Comparison of ENCODE assay signal across 10 cellular contexts in the genomic region with DNA sequence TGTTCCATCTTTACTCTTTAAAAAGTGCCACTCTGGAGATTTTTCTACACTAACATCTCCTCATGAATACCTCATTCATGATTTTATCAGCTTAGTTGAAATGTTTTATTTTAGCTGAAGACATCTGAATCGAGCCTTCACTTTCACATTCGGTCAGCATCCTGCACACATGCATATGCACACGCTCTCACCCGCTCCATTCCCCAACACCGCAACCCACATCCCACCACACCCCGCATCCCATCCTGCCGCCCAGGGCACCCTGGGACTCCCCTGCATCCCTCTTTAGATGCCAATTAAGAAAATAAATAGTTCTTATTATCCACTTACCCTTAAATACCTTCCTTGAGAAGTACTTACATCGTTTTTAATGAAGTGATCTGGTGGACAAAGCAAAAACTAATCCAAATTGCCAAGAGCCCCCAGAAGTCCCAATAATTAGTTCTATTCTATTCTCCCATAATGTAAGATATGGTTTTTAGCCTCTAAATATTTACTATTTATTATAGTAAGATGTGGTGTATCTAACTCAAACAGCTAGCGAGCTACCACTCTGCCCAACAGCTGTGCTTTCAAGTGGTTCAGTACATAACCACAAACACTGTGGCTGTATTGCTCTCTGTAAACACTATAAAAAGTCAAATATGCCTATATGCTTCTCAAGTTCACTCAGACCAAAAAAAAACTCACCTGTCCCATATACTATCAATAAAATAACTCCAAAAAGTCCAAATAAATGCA. TPM values are rescaled to one million over a fixed set of nuclear protein-coding genes. Genes with fewer than 3 reads are reported as not detected.
DNase-seq lines count a peak whose midpoint lies in the region; ATAC-seq, FAIRE-seq and TF ChIP-seq lines count a peak whose summit lies in the region.
"Had no signal": no experiment of that assay in that cellular context is flagged by ENCODE, and none has a peak within 500 bp of the region (broad histone marks: within the 10 kb centered on the region; RNA-seq: fewer than 3 reads in every experiment).

No MANE protein-coding gene starts in this region.

- H3K9me3 ChIP-seq in OCI-LY3 (ENCODE audit: insufficient read depth, low read length) (no peaks in the 10 kb centered on the region; the same call in 1 of the 2 replicates), small intestine (ENCODE audit: control insufficient read depth, low read depth) (no peaks in the 10 kb centered on the region), mammary epithelial cell (replicated peaks; ENCODE audit: insufficient read depth, low read length) (no peaks in the 10 kb centered on the region)

- BruUV-seq in mammary epithelial cell (replicated peaks; lab: Mats Ljungman, UMichigan), result no TSS peak

- CTCF ChIA-PET in mammary epithelial cell (lab: Charles Lee; ENCODE audit: low non-redundant PET), result interaction anchor here (0.6 kb wide), 1 partner anchor 182 kb away, joined by 4 read pairs; no protein-coding TSS in a partner anchor

- H3K9ac ChIP-seq in OCI-LY3 (ENCODE audit: low read length) (no peak overlapping the region), mammary epithelial cell (ENCODE audit: insufficient read depth, low read length) (no peak overlapping the region)

- dilution Hi-C loops in mammary epithelial cell (cut with HindIII; ENCODE audit: low sequenced_read_pairs), result no loop called here

- 61 to 74% (median 71%) methylated on average over 9 of the region's 9 CpGs for WGBS in small intestine, 3 donors
- 84% methylated on average over 7 of the region's 9 CpGs for WGBS in mammary epithelial cell (ENCODE audit: low coverage, missing lambda C conversion rate)

- peak; percentile 29 for DNase-seq in COLO668 (lab: John Stamatoyannopoulos, UW; ENCODE audit: unreplicated experiment)
- peak; percentile 13 for DNase-seq in activated T-helper 1 cell treated with Interleukin-2 at 50 U/mL for 16 hours (ENCODE audit: low read depth)
- peak; percentile 45 for DNase-seq in small intestine
- DNase-seq in frontal cortex (ENCODE audit: low spot score in 2 of 2), result no peak
- DNase-seq in COLO829 (ENCODE audit: low spot score), result no peak
- DNase-seq in mammary epithelial cell, result no peak
- DNase-seq: activated B cell treated with CpG ODN at 0.5 μM for 24 hours, COR-L47 had no signal

- ATAC-seq in GM19324 (IDR thresholded peaks at IDR 0.05; ENCODE audit: low FRiP score, unreplicated experiment), result no peak

- no peak overlapping the region for H3K4me3 ChIP-seq in OCI-LY3 (ENCODE audit: low read length)
- H3K4me3 ChIP-seq in small intestine (ENCODE audit: low read depth in 1 of 2, low read length in 2 of 2), result no peak overlapping the region
- no peak overlapping the region for H3K4me3 ChIP-seq in mammary epithelial cell (replicated peaks in 1 of 3; ENCODE audit: insufficient read depth in 1 of 3, low read depth in 2 of 3, low read length in 3 of 3)

- H3K27ac ChIP-seq in OCI-LY3 (ENCODE audit: low read length) (no peak overlapping the region), small intestine (ENCODE audit: low read depth in 1 of 2, low read length in 1 of 2) (no peak overlapping the region), mammary epithelial cell (ENCODE audit: insufficient read depth, low read depth, low read length) (no peak overlapping the region)

- H3K27me3 ChIP-seq in OCI-LY3 (ENCODE audit: low read depth, low read length), result 0 out of 2 replicates have a peak, but pooled peaks cover 3% of the 10 kb centered on the region
- no peaks in the 10 kb centered on the region for H3K27me3 ChIP-seq in small intestine (ENCODE audit: control insufficient read depth in 2 of 2, insufficient read depth in 2 of 2, low read length in 2 of 2)
- H3K27me3 ChIP-seq in mammary epithelial cell (ENCODE audit: insufficient read depth, low read length), result peaks cover 3% of the 10 kb centered on the region

- no peaks in the 10 kb centered on the region for H3K79me2 ChIP-seq in OCI-LY3 (ENCODE audit: low read length)
- H3K79me2 ChIP-seq in mammary epithelial cell (ENCODE audit: insufficient read depth, low read length), result no peaks in the 10 kb centered on the region

- in situ Hi-C loops in mammary epithelial cell (cut with MboI; ENCODE audit: low sequenced_read_pairs in 2 of 2), result no loop called here

- H4K20me1 ChIP-seq in OCI-LY3 (ENCODE audit: insufficient read depth, low read length), result no peaks in the 10 kb centered on the region
- H4K20me1 ChIP-seq in mammary epithelial cell (ENCODE audit: insufficient read depth, low read length), result no peaks in the 10 kb centered on the region

- H3K36me3 ChIP-seq in OCI-LY3 (replicated peaks; ENCODE audit: low read depth, low read length) (no peaks in the 10 kb centered on the region), small intestine (ENCODE audit: control insufficient read depth in 2 of 2, insufficient read depth in 2 of 2, low read length in 2 of 2) (no peaks in the 10 kb centered on the region), mammary epithelial cell (ENCODE audit: insufficient read depth, low read length) (no peaks in the 10 kb centered on the region)

- peak overlapping the region; percentile 9; the same call in 1 of the 2 replicates for H3K4me2 ChIP-seq in OCI-LY3 (ENCODE audit: low read length)
- no peak overlapping the region for H3K4me2 ChIP-seq in mammary epithelial cell (ENCODE audit: insufficient read depth, low read depth, low read length)

- intact Hi-C loops in mammary epithelial cell (cut with micrococcal nuclease), result no loop called here

- FAIRE-seq in small intestine (lab: Jason Lieb, UNC), result no peak
- no peak for FAIRE-seq in frontal cortex (lab: Jason Lieb, UNC)

- H2AFZ ChIP-seq in OCI-LY3 (ENCODE audit: low read depth, low read length) (no peak overlapping the region), mammary epithelial cell (ENCODE audit: low read depth, low read length) (no peak overlapping the region)

- H3K4me1 ChIP-seq in OCI-LY3 (ENCODE audit: low read length) (peaks cover 2% of the 10 kb centered on the region), small intestine (ENCODE audit: control insufficient read depth in 2 of 2, insufficient read depth in 1 of 2, low read depth in 1 of 2, low read length in 1 of 2) (no peaks in the 10 kb centered on the region), mammary epithelial cell (ENCODE audit: insufficient read depth, low read length) (no peaks in the 10 kb centered on the region)

- TF ChIP-seq CTCF in OCI-LY3 (IDR thresholded peaks at IDR 0.05; ENCODE audit: low read depth, low read length) (no peak), mammary epithelial cell (conservative IDR thresholded peaks at IDR 0.05 in 1 of 2, IDR thresholded peaks at IDR 0.05 in 1 of 2; ENCODE audit: extremely low read depth in 1 of 2, insufficient read depth in 1 of 2, low read depth in 1 of 2, low read length in 2 of 2) (no peak)

RNA-seq across cellular contexts. Expression of a gene that starts 38.2 kb away (rescaled TPM):
- polyA plus RNA-seq in small intestine, result 1 to 10 TPM in 1 of 3 donors, under 1 TPM in 1, not detected in 1; 0.63 to 1.6 TPM
- total RNA-seq in frontal cortex, result not detected
- total RNA-seq in mammary epithelial cell, result not detected
- not detected for polyA plus RNA-seq in mammary epithelial cell
- polyA minus RNA-seq in mammary epithelial cell, result not detected
- total RNA-seq: activated B cell treated with CpG ODN at 0.5 μM for 24 hours had no signal

RNA-seq across cellular contexts. Expression of a gene that starts 40.2 kb away (rescaled TPM):
- 1 to 10 TPM; 4.3 to 8.6 (median 4.9) TPM for polyA plus RNA-seq in small intestine
- total RNA-seq in frontal cortex, result 0.41 TPM
- not detected for total RNA-seq in mammary epithelial cell
- polyA plus RNA-seq in mammary epithelial cell, result not detected
- not detected for polyA minus RNA-seq in mammary epithelial cell
- total RNA-seq: activated B cell treated with CpG ODN at 0.5 μM for 24 hours had no signal

Comparison
In these comparisons a context has a peak if more than half of its experiments do, and no peak if none do; other contexts are left out.
1. DNase-seq: peak in COLO668 (single experiment), activated T-helper 1 cell treated with Interleukin-2 at 50 U/mL for 16 hours (single experiment) and small intestine (single experiment); none in frontal cortex (0 of 2), COLO829 (single experiment) and mammary epithelial cell (single experiment).